In the genomic region with DNA sequence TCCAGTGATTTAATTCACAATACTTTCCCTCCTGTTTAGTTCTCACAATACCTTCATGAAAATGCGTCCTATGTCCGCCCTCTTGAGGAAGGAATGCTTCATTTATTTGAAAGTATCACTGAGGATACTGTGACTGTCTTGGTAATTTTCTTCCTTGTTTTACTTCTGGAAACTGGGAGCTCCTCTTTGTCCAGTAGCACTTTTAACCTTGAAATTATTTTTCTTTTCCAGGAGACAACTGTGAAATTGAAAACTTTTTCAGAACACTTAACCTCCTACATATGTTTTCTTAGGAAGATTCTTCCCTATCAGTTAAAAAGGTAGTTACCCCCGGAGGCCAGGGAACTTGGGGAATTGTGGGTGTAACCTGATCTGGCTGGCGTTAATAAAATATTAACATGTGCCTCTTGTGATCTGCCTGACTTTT, we compare ENCODE assay signal across 9 cellular contexts. TPM values are rescaled to one million over a fixed set of nuclear protein-coding genes. Genes with fewer than 3 reads are reported as not detected.
DNase-seq lines count a peak whose midpoint lies in the region; ATAC-seq and TF ChIP-seq lines count a peak whose summit lies in the region.
"Had no signal": no experiment of that assay in that cellular context is flagged by ENCODE, and none has a peak within 500 bp of the region (broad histone marks: within the 10 kb centered on the region; RNA-seq: fewer than 3 reads in every experiment).

No MANE protein-coding gene starts in this region.

- peaks cover 9% of the 10 kb centered on the region for H3K4me1 Mint-ChIP-seq in HFFc6 (ENCODE audit: low read depth)
- H3K4me1 Mint-ChIP-seq in naive thymus-derived CD8-positive, alpha-beta T cell = peaks cover 0 to 2% (median under 1%) of the 10 kb centered on the region in 4 donors

- no peak overlapping the region for H3K27ac ChIP-seq in foreskin keratinocyte

- H3K4me3 Mint-ChIP-seq in HFFc6 = no peak overlapping the region
- no peak overlapping the region for H3K4me3 Mint-ChIP-seq in naive thymus-derived CD8-positive, alpha-beta T cell
- H3K4me3 Mint-ChIP-seq: T-helper 1 cell treated with Interleukin-12 subunit alpha and Interleukin-12 subunit beta and Interleukin-4 antibody, amounts not matched to agents 30 μg/mL and 1 μg/mL, for 36 hours had no signal

- H3K27ac Mint-ChIP-seq in HFFc6 = no peak overlapping the region
- H3K27ac Mint-ChIP-seq in naive thymus-derived CD8-positive, alpha-beta T cell = peak overlapping the region in 3 of 10 donors; percentile 37 to 49 (median 48)
- H3K27ac Mint-ChIP-seq: T-helper 1 cell treated with Interleukin-12 subunit alpha and Interleukin-12 subunit beta and Interleukin-4 antibody, amounts not matched to agents 30 μg/mL and 1 μg/mL, for 36 hours had no signal

- ATAC-seq in foreskin keratinocyte (peak; percentile 91), HG03439 (IDR thresholded peaks at IDR 0.05; ENCODE audit: unreplicated experiment) (no peak)
- ATAC-seq in naive thymus-derived CD8-positive, alpha-beta T cell = no peak

- POLR2A ChIA-PET in naive thymus-derived CD8-positive, alpha-beta T cell (lab: Charles Lee) = no interaction called here

- peaks cover 4% of the 10 kb centered on the region for H3K4me1 ChIP-seq in foreskin keratinocyte

- H3K27me3 Mint-ChIP-seq in HFFc6 (ENCODE audit: insufficient read depth) = no peaks in the 10 kb centered on the region
- no peaks in the 10 kb centered on the region for H3K27me3 Mint-ChIP-seq in naive thymus-derived CD8-positive, alpha-beta T cell

- TF ChIP-seq CTCF in HFFc6 (IDR thresholded peaks at IDR 0.05) (peak; percentile 93), foreskin keratinocyte (conservative IDR thresholded peaks at IDR 0.05) (peak; percentile 87)

- no peaks in the 10 kb centered on the region for H3K9me3 Mint-ChIP-seq in HFFc6
- no peaks in the 10 kb centered on the region for H3K9me3 Mint-ChIP-seq in naive thymus-derived CD8-positive, alpha-beta T cell
- H3K9me3 Mint-ChIP-seq: T-helper 1 cell treated with Interleukin-12 subunit alpha and Interleukin-12 subunit beta and Interleukin-4 antibody, amounts not matched to agents 30 μg/mL and 1 μg/mL, for 36 hours had no signal

- DNase-seq in HFFc6 = peak; percentile 72
- peak; percentile 50 for DNase-seq in RPMI8226
- peak; percentile 33 to 67 for DNase-seq in foreskin keratinocyte
- DNase-seq in pons (ENCODE audit: low spot score) = peak; percentile 71
- DNase-seq in activated CD4-positive, alpha-beta T cell treated with anti-CD3 and anti-CD28 coated beads, Interleukin-2, amount 50 U/mL, for 1 hour = no peak
- no peak for DNase-seq in activated naive CD4-positive, alpha-beta T cell treated with Interleukin-2 at 50 U/mL for 16 hours
- DNase-seq in naive thymus-derived CD8-positive, alpha-beta T cell = no peak

- H3K27me3 ChIP-seq in foreskin keratinocyte = no peaks in the 10 kb centered on the region

- peaks cover 15% of the 10 kb centered on the region for H3K36me3 Mint-ChIP-seq in HFFc6 (ENCODE audit: low read depth)
- H3K36me3 Mint-ChIP-seq in naive thymus-derived CD8-positive, alpha-beta T cell = peaks cover 4 to 41% (median 40%) of the 10 kb centered on the region in 3 donors

RNA-seq across cellular contexts. Expression of a gene that starts 30.5 kb away (rescaled TPM):
- 10 to 100 TPM; 15.2 to 20.9 (median 17.4) TPM for total RNA-seq in HFFc6 (2021; fragmentation: NEBNext Ultra II Directional; extraction: Animal tissue kit (Norgen Biotek cat#: 25700))
- total RNA-seq in foreskin keratinocyte = 15.2 and 16.6 TPM in 2 replicates
- polyA plus RNA-seq in foreskin keratinocyte = 10.0 and 11.1 TPM in 2 replicates
- total RNA-seq in naive thymus-derived CD8-positive, alpha-beta T cell = 10 to 100 TPM; 40.4 to 46.2 TPM
- 10 to 100 TPM; 16.5 to 23.2 (median 22.0) TPM for polyA plus RNA-seq in naive thymus-derived CD8-positive, alpha-beta T cell

RNA-seq across cellular contexts. Expression of a gene that starts 58.9 kb away (rescaled TPM):
- 1 to 10 TPM; 1.3 to 4.3 (median 3.1) TPM for total RNA-seq in HFFc6 (2021; fragmentation: NEBNext Ultra II Directional; extraction: Animal tissue kit (Norgen Biotek cat#: 25700))
- 0.67 and 0.99 TPM in 2 replicates for total RNA-seq in foreskin keratinocyte
- 0.32 and 0.37 TPM in 2 replicates for polyA plus RNA-seq in foreskin keratinocyte
- total RNA-seq in naive thymus-derived CD8-positive, alpha-beta T cell = 1 to 10 TPM; 2.8 to 3.5 TPM
- polyA plus RNA-seq in naive thymus-derived CD8-positive, alpha-beta T cell = under 1 TPM in 1 of 3 donors, not detected in 2; 0.25 TPM

Comparison
In these comparisons a context has a peak if more than half of its experiments do, and no peak if none do; other contexts are left out.
1. DNase-seq: peak in HFFc6 (single experiment), RPMI8226 (single experiment), foreskin keratinocyte (2 of 2) and pons (single experiment); none in activated CD4-positive, alpha-beta T cell treated with anti-CD3 and anti-CD28 coated beads, Interleukin-2, amount 50 U/mL, for 1 hour (single experiment), activated naive CD4-positive, alpha-beta T cell treated with Interleukin-2 at 50 U/mL for 16 hours (single experiment) and naive thymus-derived CD8-positive, alpha-beta T cell (0 of 10).